Comparison of ENCODE assay signal across 1 cellular context in the genomic region with DNA sequence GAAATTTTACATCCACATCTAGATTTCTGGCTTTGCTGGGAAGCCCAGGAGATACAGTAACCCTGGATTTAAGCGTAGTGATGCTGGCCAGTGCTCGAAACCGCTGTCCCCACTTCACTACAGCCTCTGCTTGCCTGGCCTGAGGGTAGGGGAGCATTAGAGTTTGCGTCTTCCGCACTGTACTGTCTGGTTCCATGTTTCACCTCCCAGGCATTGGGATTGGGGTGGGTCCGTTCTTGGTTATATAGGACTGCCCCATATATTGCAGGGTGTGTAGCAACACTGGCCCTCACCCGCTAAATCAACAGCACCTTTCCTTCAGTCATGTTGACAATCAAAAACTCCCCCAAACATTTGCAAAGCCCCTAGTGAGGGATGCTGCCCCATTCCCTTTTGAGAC.
TF ChIP-seq lines count a peak whose summit lies in the region.

No MANE protein-coding gene starts in this region.

TF ChIP-seq in H1, 55 proteins besides CTCF, POLR2A, EP300 and RAD21:
- no peak for TF ChIP-seq EGR1 (IDR thresholded peaks at IDR 0.05; ENCODE audit: borderline replicate concordance, low read depth, low read length)
- TF ChIP-seq TAF7 (optimal IDR thresholded peaks at IDR 0.05; ENCODE audit: borderline replicate concordance, low read depth, low read length), result no peak
- TF ChIP-seq CHD1 (IDR thresholded peaks at IDR 0.05; ENCODE audit: low read depth, low read length), result no peak
- TF ChIP-seq, protein P1, sequence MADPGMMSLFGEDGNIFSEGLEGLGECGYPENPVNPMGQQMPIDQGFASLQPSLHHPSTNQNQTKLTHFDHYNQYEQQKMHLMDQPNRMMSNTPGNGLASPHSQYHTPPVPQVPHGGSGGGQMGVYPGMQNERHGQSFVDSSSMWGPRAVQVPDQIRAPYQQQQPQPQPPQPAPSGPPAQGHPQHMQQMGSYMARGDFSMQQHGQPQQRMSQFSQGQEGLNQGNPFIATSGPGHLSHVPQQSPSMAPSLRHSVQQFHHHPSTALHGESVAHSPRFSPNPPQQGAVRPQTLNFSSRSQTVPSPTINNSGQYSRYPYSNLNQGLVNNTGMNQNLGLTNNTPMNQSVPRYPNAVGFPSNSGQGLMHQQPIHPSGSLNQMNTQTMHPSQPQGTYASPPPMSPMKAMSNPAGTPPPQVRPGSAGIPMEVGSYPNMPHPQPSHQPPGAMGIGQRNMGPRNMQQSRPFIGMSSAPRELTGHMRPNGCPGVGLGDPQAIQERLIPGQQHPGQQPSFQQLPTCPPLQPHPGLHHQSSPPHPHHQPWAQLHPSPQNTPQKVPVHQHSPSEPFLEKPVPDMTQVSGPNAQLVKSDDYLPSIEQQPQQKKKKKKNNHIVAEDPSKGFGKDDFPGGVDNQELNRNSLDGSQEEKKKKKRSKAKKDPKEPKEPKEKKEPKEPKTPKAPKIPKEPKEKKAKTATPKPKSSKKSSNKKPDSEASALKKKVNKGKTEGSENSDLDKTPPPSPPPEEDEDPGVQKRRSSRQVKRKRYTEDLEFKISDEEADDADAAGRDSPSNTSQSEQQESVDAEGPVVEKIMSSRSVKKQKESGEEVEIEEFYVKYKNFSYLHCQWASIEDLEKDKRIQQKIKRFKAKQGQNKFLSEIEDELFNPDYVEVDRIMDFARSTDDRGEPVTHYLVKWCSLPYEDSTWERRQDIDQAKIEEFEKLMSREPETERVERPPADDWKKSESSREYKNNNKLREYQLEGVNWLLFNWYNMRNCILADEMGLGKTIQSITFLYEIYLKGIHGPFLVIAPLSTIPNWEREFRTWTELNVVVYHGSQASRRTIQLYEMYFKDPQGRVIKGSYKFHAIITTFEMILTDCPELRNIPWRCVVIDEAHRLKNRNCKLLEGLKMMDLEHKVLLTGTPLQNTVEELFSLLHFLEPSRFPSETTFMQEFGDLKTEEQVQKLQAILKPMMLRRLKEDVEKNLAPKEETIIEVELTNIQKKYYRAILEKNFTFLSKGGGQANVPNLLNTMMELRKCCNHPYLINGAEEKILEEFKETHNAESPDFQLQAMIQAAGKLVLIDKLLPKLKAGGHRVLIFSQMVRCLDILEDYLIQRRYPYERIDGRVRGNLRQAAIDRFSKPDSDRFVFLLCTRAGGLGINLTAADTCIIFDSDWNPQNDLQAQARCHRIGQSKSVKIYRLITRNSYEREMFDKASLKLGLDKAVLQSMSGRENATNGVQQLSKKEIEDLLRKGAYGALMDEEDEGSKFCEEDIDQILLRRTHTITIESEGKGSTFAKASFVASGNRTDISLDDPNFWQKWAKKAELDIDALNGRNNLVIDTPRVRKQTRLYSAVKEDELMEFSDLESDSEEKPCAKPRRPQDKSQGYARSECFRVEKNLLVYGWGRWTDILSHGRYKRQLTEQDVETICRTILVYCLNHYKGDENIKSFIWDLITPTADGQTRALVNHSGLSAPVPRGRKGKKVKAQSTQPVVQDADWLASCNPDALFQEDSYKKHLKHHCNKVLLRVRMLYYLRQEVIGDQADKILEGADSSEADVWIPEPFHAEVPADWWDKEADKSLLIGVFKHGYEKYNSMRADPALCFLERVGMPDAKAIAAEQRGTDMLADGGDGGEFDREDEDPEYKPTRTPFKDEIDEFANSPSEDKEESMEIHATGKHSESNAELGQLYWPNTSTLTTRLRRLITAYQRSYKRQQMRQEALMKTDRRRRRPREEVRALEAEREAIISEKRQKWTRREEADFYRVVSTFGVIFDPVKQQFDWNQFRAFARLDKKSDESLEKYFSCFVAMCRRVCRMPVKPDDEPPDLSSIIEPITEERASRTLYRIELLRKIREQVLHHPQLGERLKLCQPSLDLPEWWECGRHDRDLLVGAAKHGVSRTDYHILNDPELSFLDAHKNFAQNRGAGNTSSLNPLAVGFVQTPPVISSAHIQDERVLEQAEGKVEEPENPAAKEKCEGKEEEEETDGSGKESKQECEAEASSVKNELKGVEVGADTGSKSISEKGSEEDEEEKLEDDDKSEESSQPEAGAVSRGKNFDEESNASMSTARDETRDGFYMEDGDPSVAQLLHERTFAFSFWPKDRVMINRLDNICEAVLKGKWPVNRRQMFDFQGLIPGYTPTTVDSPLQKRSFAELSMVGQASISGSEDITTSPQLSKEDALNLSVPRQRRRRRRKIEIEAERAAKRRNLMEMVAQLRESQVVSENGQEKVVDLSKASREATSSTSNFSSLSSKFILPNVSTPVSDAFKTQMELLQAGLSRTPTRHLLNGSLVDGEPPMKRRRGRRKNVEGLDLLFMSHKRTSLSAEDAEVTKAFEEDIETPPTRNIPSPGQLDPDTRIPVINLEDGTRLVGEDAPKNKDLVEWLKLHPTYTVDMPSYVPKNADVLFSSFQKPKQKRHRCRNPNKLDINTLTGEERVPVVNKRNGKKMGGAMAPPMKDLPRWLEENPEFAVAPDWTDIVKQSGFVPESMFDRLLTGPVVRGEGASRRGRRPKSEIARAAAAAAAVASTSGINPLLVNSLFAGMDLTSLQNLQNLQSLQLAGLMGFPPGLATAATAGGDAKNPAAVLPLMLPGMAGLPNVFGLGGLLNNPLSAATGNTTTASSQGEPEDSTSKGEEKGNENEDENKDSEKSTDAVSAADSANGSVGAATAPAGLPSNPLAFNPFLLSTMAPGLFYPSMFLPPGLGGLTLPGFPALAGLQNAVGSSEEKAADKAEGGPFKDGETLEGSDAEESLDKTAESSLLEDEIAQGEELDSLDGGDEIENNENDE (IDR thresholded peaks at IDR 0.05; ENCODE audit: insufficient replicate concordance, low read length), result no peak
- TF ChIP-seq TEAD4 (IDR thresholded peaks at IDR 0.05; ENCODE audit: low read depth, low read length), result no peak
- TF ChIP-seq, protein P2, sequence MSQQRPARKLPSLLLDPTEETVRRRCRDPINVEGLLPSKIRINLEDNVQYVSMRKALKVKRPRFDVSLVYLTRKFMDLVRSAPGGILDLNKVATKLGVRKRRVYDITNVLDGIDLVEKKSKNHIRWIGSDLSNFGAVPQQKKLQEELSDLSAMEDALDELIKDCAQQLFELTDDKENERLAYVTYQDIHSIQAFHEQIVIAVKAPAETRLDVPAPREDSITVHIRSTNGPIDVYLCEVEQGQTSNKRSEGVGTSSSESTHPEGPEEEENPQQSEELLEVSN (IDR thresholded peaks at IDR 0.05), result no peak
- no peak for TF ChIP-seq TBP (IDR thresholded peaks at IDR 0.05; ENCODE audit: low read depth, low read length)
- TF ChIP-seq POLR2AphosphoS5 (IDR thresholded peaks at IDR 0.05; ENCODE audit: low read depth, low read length), result no peak
- TF ChIP-seq TAF1 (IDR thresholded peaks at IDR 0.05; ENCODE audit: low read depth, low read length), result no peak
- TF ChIP-seq HDAC6 (IDR thresholded peaks at IDR 0.05; ENCODE audit: low read depth, low read length), result no peak
- TF ChIP-seq, protein P3, sequence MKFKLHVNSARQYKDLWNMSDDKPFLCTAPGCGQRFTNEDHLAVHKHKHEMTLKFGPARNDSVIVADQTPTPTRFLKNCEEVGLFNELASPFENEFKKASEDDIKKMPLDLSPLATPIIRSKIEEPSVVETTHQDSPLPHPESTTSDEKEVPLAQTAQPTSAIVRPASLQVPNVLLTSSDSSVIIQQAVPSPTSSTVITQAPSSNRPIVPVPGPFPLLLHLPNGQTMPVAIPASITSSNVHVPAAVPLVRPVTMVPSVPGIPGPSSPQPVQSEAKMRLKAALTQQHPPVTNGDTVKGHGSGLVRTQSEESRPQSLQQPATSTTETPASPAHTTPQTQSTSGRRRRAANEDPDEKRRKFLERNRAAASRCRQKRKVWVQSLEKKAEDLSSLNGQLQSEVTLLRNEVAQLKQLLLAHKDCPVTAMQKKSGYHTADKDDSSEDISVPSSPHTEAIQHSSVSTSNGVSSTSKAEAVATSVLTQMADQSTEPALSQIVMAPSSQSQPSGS (IDR thresholded peaks at IDR 0.05; ENCODE audit: low read length), result no peak
